In genomic region chr2:118841828-118842461, GRCh38 we compare ENCODE assay signal across 14 cellular contexts. TPM values are rescaled to one million over a fixed set of nuclear protein-coding genes. Genes with fewer than 3 reads are reported as not detected.
DNase-seq lines count a peak whose midpoint lies in the region; ATAC-seq and TF ChIP-seq lines count a peak whose summit lies in the region.
"Had no signal": no experiment of that assay in that cellular context is flagged by ENCODE, and none has a peak within 500 bp of the region (broad histone marks: within the 10 kb centered on the region; RNA-seq: fewer than 3 reads in every experiment).

No MANE protein-coding gene starts in this region.

- no peak for TF ChIP-seq POLR2A in stomach (IDR thresholded peaks at IDR 0.05)

- no peak for ATAC-seq in GM18511 (IDR thresholded peaks at IDR 0.05; ENCODE audit: unreplicated experiment)
- ATAC-seq: left lung had no signal

- H3K27ac ChIP-seq in mesenchymal stem cell (ENCODE audit: low read length, poor library complexity, severe bottlenecking) (no peak overlapping the region), stomach (no peak overlapping the region)
- H3K27ac ChIP-seq: left lung had no signal

- H3K18ac ChIP-seq in mesenchymal stem cell (ENCODE audit: low read depth in 1 of 2, low read length in 2 of 2): no peak overlapping the region

- H3K79me1 ChIP-seq in mesenchymal stem cell (replicated peaks; ENCODE audit: low read length, poor library complexity, severe bottlenecking): no peaks in the 10 kb centered on the region

- in situ Hi-C loops in astrocyte of the cerebellum (cut with HindIII; ENCODE audit: low sequenced_read_pairs): no loop called here

- peak overlapping the region; percentile 75 for H3K4me3 Mint-ChIP-seq in activated T-cell treated with anti-CD3 and anti-CD28 coated beads, Interleukin-2, amount 50 U/mL, for 24 hours

- no peak overlapping the region for H2BK120ac ChIP-seq in mesenchymal stem cell (ENCODE audit: low read depth, low read length)

- no peak overlapping the region for H4K91ac ChIP-seq in mesenchymal stem cell (ENCODE audit: low read length)

- peak overlapping the region; percentile 55 for H3K4me2 ChIP-seq in mesenchymal stem cell (ENCODE audit: low read length, poor library complexity, severe bottlenecking)

- no peak overlapping the region for H2AFZ ChIP-seq in mesenchymal stem cell (ENCODE audit: low read depth, low read length)

- H2BK12ac ChIP-seq in mesenchymal stem cell (ENCODE audit: low read length in 2 of 2): no peak overlapping the region

- TF ChIP-seq EP300 in stomach (IDR thresholded peaks at IDR 0.05): no peak

- H2BK15ac ChIP-seq in mesenchymal stem cell (ENCODE audit: low read depth, poor library complexity, severe bottlenecking): no peak overlapping the region

- no peak overlapping the region for H2BK5ac ChIP-seq in mesenchymal stem cell (ENCODE audit: low read depth, low read length, poor library complexity, severe bottlenecking)

- H3K27ac Mint-ChIP-seq in activated T-cell treated with anti-CD3 and anti-CD28 coated beads, Interleukin-2, amount 50 U/mL, for 24 hours: no peak overlapping the region

- H3K9me3 ChIP-seq in mesenchymal stem cell (ENCODE audit: control insufficient read depth, low read length): no peaks in the 10 kb centered on the region
- no peaks in the 10 kb centered on the region for H3K9me3 ChIP-seq in stomach
- H3K9me3 ChIP-seq: BE2C, left lung had no signal

- H3K4me1 ChIP-seq in mesenchymal stem cell (ENCODE audit: control insufficient read depth, insufficient read depth, low read depth, low read length) (peaks cover 22% of the 10 kb centered on the region), stomach (peaks cover 39 to 47% (median 43%) of the 10 kb centered on the region in 4 donors)
- H3K4me1 ChIP-seq: BE2C had no signal

- H3K9ac ChIP-seq in mesenchymal stem cell (ENCODE audit: low read length): peak overlapping the region; percentile 98

- DNase-seq in activated T-cell treated with anti-CD3 and anti-CD28 coated beads, Interleukin-2, amount 50 U/mL, for 24 hours: no peak
- no peak for DNase-seq in activated T-cell treated with anti-CD3 and anti-CD28 coated beads, Interleukin-2, amount 50 U/mL, for 1 hour
- DNase-seq in astrocyte of the cerebellum (ENCODE audit: low read depth) (no peak), mesenchymal stem cell (no peak), stomach (no peak), COLO829 (ENCODE audit: low spot score) (no peak), DMS 273 treated with DMSO at 0.1 percent for 48 hours (lab: John Stamatoyannopoulos, UW) (no peak)
- DNase-seq: activated CD8-positive, alpha-beta memory T cell treated with anti-CD3 and anti-CD28 coated beads, Interleukin-2, amount 50 U/mL, for 48 hours; BE2C; left lung; NCI-H1694; SHP77; stimulated activated CD4-positive, alpha-beta T cell treated with anti-CD3 and anti-CD28 coated beads, Interleukin-4, amount 100 ng/mL, for 1 hour had no signal

- no peaks in the 10 kb centered on the region for H3K36me3 Mint-ChIP-seq in activated T-cell treated with anti-CD3 and anti-CD28 coated beads, Interleukin-2, amount 50 U/mL, for 24 hours (ENCODE audit: low read depth)

- H3K14ac ChIP-seq in mesenchymal stem cell (ENCODE audit: low read length in 2 of 2): no peak overlapping the region

- no peaks in the 10 kb centered on the region for H3K9me3 Mint-ChIP-seq in activated T-cell treated with anti-CD3 and anti-CD28 coated beads, Interleukin-2, amount 50 U/mL, for 24 hours

- peaks cover 91% of the 10 kb centered on the region for H3K27me3 Mint-ChIP-seq in activated T-cell treated with anti-CD3 and anti-CD28 coated beads, Interleukin-2, amount 50 U/mL, for 24 hours

- peaks cover 0 to 93% of the 10 kb centered on the region in 2 experiments for H3K27me3 ChIP-seq in mesenchymal stem cell (ENCODE audit: control insufficient read depth in 1 of 2, insufficient read depth in 1 of 2, low read length in 2 of 2)
- H3K27me3 ChIP-seq in stomach: peaks cover 57 to 100% (median 100%) of the 10 kb centered on the region in 3 donors

- H3K4me1 Mint-ChIP-seq in activated T-cell treated with anti-CD3 and anti-CD28 coated beads, Interleukin-2, amount 50 U/mL, for 24 hours (ENCODE audit: low read depth): peaks cover 31% of the 10 kb centered on the region

- H3K4me3 ChIP-seq in astrocyte of the cerebellum (ENCODE audit: low read depth, low read length): peak overlapping the region; percentile 42
- H3K4me3 ChIP-seq in mesenchymal stem cell (ENCODE audit: insufficient read depth in 1 of 2, low read depth in 1 of 2, low read length in 2 of 2): peak overlapping the region in 1 of 2 experiments; percentile 81
- H3K4me3 ChIP-seq in stomach: peak overlapping the region; percentile 18 to 43 (median 34)

- no peak overlapping the region for H4K8ac ChIP-seq in mesenchymal stem cell (ENCODE audit: low read length)

- H2AK5ac ChIP-seq in mesenchymal stem cell (ENCODE audit: low read length, severe bottlenecking): no peak overlapping the region

- 5% methylated on average over 38 of the region's 47 CpGs for WGBS in mesenchymal stem cell
- WGBS in stomach, 5 donors: 7 to 16% (median 12%) methylated on average over 46 to 47 of the region's 47 CpGs

- H3K36me3 ChIP-seq in mesenchymal stem cell (ENCODE audit: control insufficient read depth in 1 of 2, insufficient read depth in 2 of 2, low read depth in 1 of 2, low read length in 2 of 2): peaks cover 0 to 34% of the 10 kb centered on the region in 2 experiments
- no peaks in the 10 kb centered on the region for H3K36me3 ChIP-seq in stomach
- H3K36me3 ChIP-seq: BE2C, left lung had no signal

- H3K23ac ChIP-seq in mesenchymal stem cell (ENCODE audit: low read length in 2 of 2): no peak overlapping the region

- intact Hi-C loops in stomach (cut with DNase I; ENCODE audit: low total_unique reads): no loop called here

- no peak overlapping the region for H3K4ac ChIP-seq in mesenchymal stem cell (ENCODE audit: low read depth in 1 of 2, low read length in 2 of 2)

- TF ChIP-seq CTCF in astrocyte of the cerebellum (IDR thresholded peaks at IDR 0.05; ENCODE audit: low read depth, low read length, missing control alignments) (no peak), stomach (IDR thresholded peaks at IDR 0.05) (no peak)

RNA-seq across cellular contexts. Expression of gene EN1, which starts 5.5 kb away (rescaled TPM):
- not detected for polyA plus RNA-seq in mesenchymal stem cell (2013, experiment 1 of 2)
- polyA plus RNA-seq in mesenchymal stem cell (2013, experiment 2 of 2): not detected
- total RNA-seq in stomach: not detected
- not detected for polyA plus RNA-seq in stomach
- total RNA-seq: left lung had no signal
